ENCODE assay signal across 22 cellular contexts in genomic region chr4:83569429-83569828, GRCh38. TPM values are rescaled to one million over a fixed set of nuclear protein-coding genes. Genes with fewer than 3 reads are reported as not detected.
DNase-seq lines count a peak whose midpoint lies in the region; ATAC-seq, FAIRE-seq and TF ChIP-seq lines count a peak whose summit lies in the region.
"Had no signal": no experiment of that assay in that cellular context is flagged by ENCODE, and none has a peak within 500 bp of the region (broad histone marks: within the 10 kb centered on the region; RNA-seq: fewer than 3 reads in every experiment).

No MANE protein-coding gene starts in this region.

- H3K36me3 Mint-ChIP-seq in Calu3 (ENCODE audit: insufficient read depth, unreplicated experiment) = no peaks in the 10 kb centered on the region
- H3K36me3 Mint-ChIP-seq in GM23338 (ENCODE audit: low read depth) = no peaks in the 10 kb centered on the region
- H3K36me3 Mint-ChIP-seq in dendritic cell treated with granulocyte-macrophage colony-stimulating factor and Interleukin-4, amounts not matched to agents 40 ng/mL and 50 ng/mL, for 4 days (ENCODE audit: low read depth) = peaks cover 9% of the 10 kb centered on the region
- no peaks in the 10 kb centered on the region for H3K36me3 Mint-ChIP-seq in activated T-cell treated with anti-CD3 and anti-CD28 coated beads, Interleukin-2, amount 50 U/mL, for 72 hours (ENCODE audit: insufficient read depth in 2 of 2)

- TF ChIP-seq CTCF in Calu3 (IDR thresholded peaks at IDR 0.05; ENCODE audit: unreplicated experiment) (no peak), GM23338 (conservative IDR thresholded peaks at IDR 0.05; ENCODE audit: low read depth in 2 of 2) (no peak), keratinocyte (optimal IDR thresholded peaks at IDR 0.05 in 1 of 3, IDR thresholded peaks at IDR 0.05 in 1 of 3, conservative IDR thresholded peaks at IDR 0.05 in 1 of 3; ENCODE audit: extremely low read depth in 1 of 3, insufficient read depth in 2 of 3, low read length in 3 of 3) (no peak)

- H3K9ac ChIP-seq in keratinocyte (ENCODE audit: control insufficient read depth, extremely low read depth, insufficient read depth, low read length) = no peak overlapping the region

- H4K20me1 ChIP-seq in GM23338 (replicated peaks; ENCODE audit: insufficient read depth) = no peaks in the 10 kb centered on the region
- no peaks in the 10 kb centered on the region for H4K20me1 ChIP-seq in keratinocyte (ENCODE audit: control insufficient read depth, extremely low read depth, insufficient read depth, low read length)

- H3K27me3 ChIP-seq in GM23338 (ENCODE audit: insufficient read depth) (no peaks in the 10 kb centered on the region), keratinocyte (ENCODE audit: control insufficient read depth, extremely low read depth, insufficient read depth, low read length) (no peaks in the 10 kb centered on the region)
- H3K27me3 ChIP-seq: Peyer's patch had no signal

- no peak for FAIRE-seq in keratinocyte (lab: Jason Lieb, UNC)
- FAIRE-seq: D721Med, G401.6, H54 had no signal

- H3K9me3 Mint-ChIP-seq in Calu3 (ENCODE audit: low read depth, unreplicated experiment) (no peaks in the 10 kb centered on the region), GM23338 (no peaks in the 10 kb centered on the region)
- H3K9me3 Mint-ChIP-seq in dendritic cell treated with granulocyte-macrophage colony-stimulating factor and Interleukin-4, amounts not matched to agents 40 ng/mL and 50 ng/mL, for 4 days = no peaks in the 10 kb centered on the region
- H3K9me3 Mint-ChIP-seq in activated T-cell treated with anti-CD3 and anti-CD28 coated beads, Interleukin-2, amount 50 U/mL, for 72 hours = no peaks in the 10 kb centered on the region
- H3K9me3 Mint-ChIP-seq: CD4-positive, alpha-beta memory T cell had no signal

- H3K27ac ChIP-seq in GM23338 (ENCODE audit: low read depth) (no peak overlapping the region), keratinocyte (ENCODE audit: control insufficient read depth, insufficient read depth, low read length) (peak overlapping the region; percentile 38)
- H3K27ac ChIP-seq: Peyer's patch had no signal

- H3K4me1 ChIP-seq in GM23338 (ENCODE audit: insufficient read depth) (no peaks in the 10 kb centered on the region), keratinocyte (ENCODE audit: control insufficient read depth, extremely low read depth, insufficient read depth, low read length) (peaks cover 15% of the 10 kb centered on the region)

- no peak overlapping the region for H3K4me3 ChIP-seq in GM23338
- no peak overlapping the region for H3K4me3 ChIP-seq in keratinocyte (ENCODE audit: control insufficient read depth in 2 of 3, extremely low read depth in 1 of 3, insufficient read depth in 2 of 3, low read depth in 1 of 3, low read length in 3 of 3)
- H3K4me3 ChIP-seq: Peyer's patch had no signal

- no peaks in the 10 kb centered on the region for H3F3A ChIP-seq in GM23338 (replicated peaks; ENCODE audit: low read depth)

- H3K4me3 Mint-ChIP-seq in Calu3 (ENCODE audit: low read depth, unreplicated experiment) (no peak overlapping the region), GM23338 (no peak overlapping the region)
- peak overlapping the region; percentile 64 for H3K4me3 Mint-ChIP-seq in dendritic cell treated with granulocyte-macrophage colony-stimulating factor and Interleukin-4, amounts not matched to agents 40 ng/mL and 50 ng/mL, for 4 days
- H3K4me3 Mint-ChIP-seq in activated T-cell treated with anti-CD3 and anti-CD28 coated beads, Interleukin-2, amount 50 U/mL, for 72 hours = no peak overlapping the region
- H3K4me3 Mint-ChIP-seq: CD4-positive, alpha-beta memory T cell had no signal

- dilution Hi-C loops in keratinocyte (cut with MboI; ENCODE audit: extremely low pct_ligation_motif_present, low sequenced_read_pairs) = no loop called here

- no peaks in the 10 kb centered on the region for H3K36me3 ChIP-seq in GM23338 (ENCODE audit: insufficient read depth)
- no peaks in the 10 kb centered on the region for H3K36me3 ChIP-seq in keratinocyte (ENCODE audit: control insufficient read depth in 2 of 2, extremely low read depth in 1 of 2, insufficient read depth in 2 of 2, low read length in 2 of 2)
- H3K36me3 ChIP-seq: Peyer's patch had no signal

- H3K27me3 Mint-ChIP-seq in Calu3 (ENCODE audit: unreplicated experiment) (no peaks in the 10 kb centered on the region), GM23338 (ENCODE audit: insufficient read depth, low read depth, poor library complexity) (no peaks in the 10 kb centered on the region)
- no peaks in the 10 kb centered on the region for H3K27me3 Mint-ChIP-seq in dendritic cell treated with granulocyte-macrophage colony-stimulating factor and Interleukin-4, amounts not matched to agents 40 ng/mL and 50 ng/mL, for 4 days
- no peaks in the 10 kb centered on the region for H3K27me3 Mint-ChIP-seq in activated T-cell treated with anti-CD3 and anti-CD28 coated beads, Interleukin-2, amount 50 U/mL, for 72 hours (ENCODE audit: low read depth)
- H3K27me3 Mint-ChIP-seq: CD4-positive, alpha-beta memory T cell had no signal

- H3K9me2 ChIP-seq in GM23338 (ENCODE audit: insufficient read depth) = no peaks in the 10 kb centered on the region

- H3K79me2 ChIP-seq in GM23338 (replicated peaks; ENCODE audit: insufficient read depth) (no peaks in the 10 kb centered on the region), keratinocyte (ENCODE audit: control insufficient read depth, insufficient read depth, low read length) (no peaks in the 10 kb centered on the region)

- peaks cover 17% of the 10 kb centered on the region for H3K4me1 Mint-ChIP-seq in Calu3 (ENCODE audit: low read depth, unreplicated experiment)
- no peaks in the 10 kb centered on the region for H3K4me1 Mint-ChIP-seq in GM23338
- H3K4me1 Mint-ChIP-seq in dendritic cell treated with granulocyte-macrophage colony-stimulating factor and Interleukin-4, amounts not matched to agents 40 ng/mL and 50 ng/mL, for 4 days (ENCODE audit: low read depth) = peaks cover 36% of the 10 kb centered on the region
- H3K4me1 Mint-ChIP-seq in activated T-cell treated with anti-CD3 and anti-CD28 coated beads, Interleukin-2, amount 50 U/mL, for 72 hours (ENCODE audit: low read depth) = no peaks in the 10 kb centered on the region

- CTCF ChIA-PET in Calu3 (lab: Charles Lee) = no interaction called here

- intact Hi-C loops in Calu3 (cut with micrococcal nuclease; ENCODE audit: unreplicated experiment) = no loop called here
- intact Hi-C loops in dendritic cell treated with granulocyte-macrophage colony-stimulating factor and Interleukin-4, amounts not matched to agents 40 ng/mL and 50 ng/mL, for 4 days (cut with micrococcal nuclease) = no loop called here

- H2AFZ ChIP-seq in GM23338 (0 out of 2 replicates have a peak overlapping the region, but pooled peaks have one; percentile 14), keratinocyte (ENCODE audit: control insufficient read depth, low read length) (no peak overlapping the region)

- DNase-seq in Calu3 (no peak), GM23338 (ENCODE audit: low spot score) (no peak), keratinocyte (ENCODE audit: low read depth, low spot score) (no peak), HPDE6-E6E7 (ENCODE audit: extremely low spot score) (no peak), NK-92 (lab: John Stamatoyannopoulos, UW; ENCODE audit: unreplicated experiment) (no peak)
- DNase-seq in activated CD8-positive, alpha-beta memory T cell treated with anti-CD3 and anti-CD28 coated beads, Interleukin-2, amount 50 U/mL, for 48 hours = no peak
- DNase-seq in activated T-cell treated with anti-CD3 and anti-CD28 coated beads, Interleukin-2, amount 50 U/mL, for 72 hours = no peak
- DNase-seq: ACHN; CD4-positive, alpha-beta memory T cell; DMS79 treated with DMSO at 0.1 percent for 48 hours; IMR-90; NCI-H2029; NCI-H2171 treated with DMSO at 0.1 percent for 48 hours; NCI-H774; Peyer's patch; SHP77 treated with DMSO at 0.1 percent for 48 hours; T-helper 1 cell had no signal

- H3K4me2 ChIP-seq in GM23338 (no peak overlapping the region), keratinocyte (ENCODE audit: control insufficient read depth, extremely low read depth, insufficient read depth, low read depth, low read length) (peak overlapping the region; percentile 24)

- no peaks in the 10 kb centered on the region for H3K9me1 ChIP-seq in keratinocyte (ENCODE audit: control insufficient read depth, extremely low read depth, insufficient read depth, low read length)

- no peak for ATAC-seq in GM23338
- no peak for ATAC-seq in activated T-cell treated with anti-CD3 and anti-CD28 coated beads, Interleukin-2, amount 50 U/mL, for 72 hours (replicated peaks in 1 of 2)
- ATAC-seq: SK-N-SH treated with all-trans-retinoic acid at 6 μM for 48 hours had no signal

- H3K9me3 ChIP-seq in keratinocyte (ENCODE audit: control insufficient read depth, low read depth, low read length) = no peaks in the 10 kb centered on the region
- H3K9me3 ChIP-seq: Peyer's patch had no signal

- no TSS peak for BruUV-seq in Calu3 (replicated peaks; lab: Mats Ljungman, UMichigan)

- H3K27ac Mint-ChIP-seq in Calu3 (ENCODE audit: unreplicated experiment) (peak overlapping the region; percentile 19), GM23338 (no peak overlapping the region)
- peak overlapping the region; percentile 88 for H3K27ac Mint-ChIP-seq in dendritic cell treated with granulocyte-macrophage colony-stimulating factor and Interleukin-4, amounts not matched to agents 40 ng/mL and 50 ng/mL, for 4 days
- no peak overlapping the region for H3K27ac Mint-ChIP-seq in activated T-cell treated with anti-CD3 and anti-CD28 coated beads, Interleukin-2, amount 50 U/mL, for 72 hours
- H3K27ac Mint-ChIP-seq: CD4-positive, alpha-beta memory T cell had no signal

TF ChIP-seq in GM23338, 12 proteins besides CTCF, POLR2A, EP300 and RAD21 (continues in another document):
- TF ChIP-seq ZNF331 (CRISPR knock-in tag; IDR thresholded peaks at IDR 0.05; ENCODE audit: low read depth) = no peak

RNA-seq across cellular contexts. Expression of gene GPAT3, which starts 33.5 kb away (rescaled TPM):
- 4.4 and 4.7 TPM in 2 replicates for total RNA-seq in Calu3 (2022)
- total RNA-seq in GM23338 (2014; rRNA removed; shearing (Covaris generic)) = 2.0 and 5.7 TPM in 2 replicates
- polyA plus RNA-seq in GM23338 (2016; fragmentation: Nextera tagmentation; extraction: Ambion mirVana) = 0.77 and 1.2 TPM in 2 replicates
- polyA plus RNA-seq in keratinocyte = 0.39 to 3.6 TPM (median 2.4 TPM) in 3 replicates
- polyA plus RNA-seq in keratinocyte (2011; ENCODE audit: low read depth) = 16.4 TPM
- 1.1 and 1.9 TPM in 2 replicates for polyA plus RNA-seq in keratinocyte (2011; cell fraction: cytosol; rRNA removed)
- polyA plus RNA-seq in keratinocyte (2011; cell fraction: nucleus; rRNA removed) = 1.7 and 2.7 TPM in 2 replicates
- 3.7 and 12.9 TPM in 2 replicates for polyA plus RNA-seq in keratinocyte (2012; ENCODE audit: low replicate concordance)
- 0.33 to 3.4 TPM (median 2.1 TPM) in 3 replicates for polyA minus RNA-seq in keratinocyte
- not detected for polyA minus RNA-seq in keratinocyte (2011; cell fraction: cytosol; rRNA and poly(A)+ RNA removed)
- polyA minus RNA-seq in keratinocyte (2011; cell fraction: nucleus; rRNA and poly(A)+ RNA removed) = 1.5 and 2.1 TPM in 2 replicates
- 1 to 10 TPM; 1.2 to 5.1 TPM for total RNA-seq in activated T-cell treated with anti-CD3 and anti-CD28 coated beads, Interleukin-2, amount 50 U/mL, for 72 hours

Comparison
In these comparisons a context has a peak if more than half of its experiments do, and no peak if none do; other contexts are left out.
1. H3K27ac Mint-ChIP-seq: peak in Calu3 (single experiment) and dendritic cell treated with granulocyte-macrophage colony-stimulating factor and Interleukin-4, amounts not matched to agents 40 ng/mL and 50 ng/mL, for 4 days (single experiment); none in GM23338 (single experiment) and activated T-cell treated with anti-CD3 and anti-CD28 coated beads, Interleukin-2, amount 50 U/mL, for 72 hours (single experiment).